ENCODE assay signal across 1 cellular context in genomic region chr11:16758382-16759024, GRCh38.
A peak's percentile ranks its signal among the peaks of the same experiment; 100 is the strongest.
TF ChIP-seq lines count a peak whose summit lies in the region.

No MANE protein-coding gene starts in this region.

TF ChIP-seq in HepG2, 621 proteins besides CTCF, POLR2A, EP300 and RAD21 (continued from another document):
- 0 out of 2 replicates have a peak, but pooled peaks have one; percentile 26 for TF ChIP-seq BRF2 (CRISPR knock-in tag; IDR thresholded peaks at IDR 0.05)
- no peak for TF ChIP-seq NCOA1 (CRISPR knock-in tag; IDR thresholded peaks at IDR 0.05)
- TF ChIP-seq STAT5B (CRISPR knock-in tag; IDR thresholded peaks at IDR 0.05): no peak
- TF ChIP-seq NCOA2 (CRISPR knock-in tag; IDR thresholded peaks at IDR 0.05): no peak
- TF ChIP-seq, protein P1, sequence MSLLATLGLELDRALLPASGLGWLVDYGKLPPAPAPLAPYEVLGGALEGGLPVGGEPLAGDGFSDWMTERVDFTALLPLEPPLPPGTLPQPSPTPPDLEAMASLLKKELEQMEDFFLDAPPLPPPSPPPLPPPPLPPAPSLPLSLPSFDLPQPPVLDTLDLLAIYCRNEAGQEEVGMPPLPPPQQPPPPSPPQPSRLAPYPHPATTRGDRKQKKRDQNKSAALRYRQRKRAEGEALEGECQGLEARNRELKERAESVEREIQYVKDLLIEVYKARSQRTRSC (CRISPR knock-in tag; IDR thresholded peaks at IDR 0.05; ENCODE audit: low read depth): no peak
- TF ChIP-seq POLR2AphosphoS2 (IDR thresholded peaks at IDR 0.05; ENCODE audit: low read depth, low read length): peak; percentile 55; the same call in 1 of the 2 replicates
- TF ChIP-seq ZFP62 (CRISPR knock-in tag; IDR thresholded peaks at IDR 0.05): no peak
- TF ChIP-seq, protein P2, sequence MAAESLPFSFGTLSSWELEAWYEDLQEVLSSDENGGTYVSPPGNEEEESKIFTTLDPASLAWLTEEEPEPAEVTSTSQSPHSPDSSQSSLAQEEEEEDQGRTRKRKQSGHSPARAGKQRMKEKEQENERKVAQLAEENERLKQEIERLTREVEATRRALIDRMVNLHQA (CRISPR knock-in tag; IDR thresholded peaks at IDR 0.05): no peak
- TF ChIP-seq, protein P3, sequence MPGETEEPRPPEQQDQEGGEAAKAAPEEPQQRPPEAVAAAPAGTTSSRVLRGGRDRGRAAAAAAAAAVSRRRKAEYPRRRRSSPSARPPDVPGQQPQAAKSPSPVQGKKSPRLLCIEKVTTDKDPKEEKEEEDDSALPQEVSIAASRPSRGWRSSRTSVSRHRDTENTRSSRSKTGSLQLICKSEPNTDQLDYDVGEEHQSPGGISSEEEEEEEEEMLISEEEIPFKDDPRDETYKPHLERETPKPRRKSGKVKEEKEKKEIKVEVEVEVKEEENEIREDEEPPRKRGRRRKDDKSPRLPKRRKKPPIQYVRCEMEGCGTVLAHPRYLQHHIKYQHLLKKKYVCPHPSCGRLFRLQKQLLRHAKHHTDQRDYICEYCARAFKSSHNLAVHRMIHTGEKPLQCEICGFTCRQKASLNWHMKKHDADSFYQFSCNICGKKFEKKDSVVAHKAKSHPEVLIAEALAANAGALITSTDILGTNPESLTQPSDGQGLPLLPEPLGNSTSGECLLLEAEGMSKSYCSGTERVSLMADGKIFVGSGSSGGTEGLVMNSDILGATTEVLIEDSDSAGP (CRISPR knock-in tag; IDR thresholded peaks at IDR 0.05; ENCODE audit: borderline replicate concordance): no peak
- no peak for TF ChIP-seq SMAD9 (CRISPR knock-in tag; IDR thresholded peaks at IDR 0.05)
- TF ChIP-seq POLR2AphosphoS5 (IDR thresholded peaks at IDR 0.05; ENCODE audit: low read depth, low read length): peak; percentile 56; the same call in 1 of the 2 replicates
- TF ChIP-seq ZNF660 (CRISPR knock-in tag; IDR thresholded peaks at IDR 0.05; ENCODE audit: borderline replicate concordance, low read depth): no peak
- peak; percentile 36; the same call in 1 of the 2 replicates for TF ChIP-seq ZNF460 (CRISPR knock-in tag; IDR thresholded peaks at IDR 0.05; ENCODE audit: borderline replicate concordance)
- TF ChIP-seq ZBTB46 (CRISPR knock-in tag; IDR thresholded peaks at IDR 0.05; ENCODE audit: borderline replicate concordance): no peak
- no peak for TF ChIP-seq U2AF1 (optimal IDR thresholded peaks at IDR 0.05; ENCODE audit: low read depth, low read length)
- no peak for TF ChIP-seq TRIM24 (CRISPR knock-in tag; IDR thresholded peaks at IDR 0.05)
- TF ChIP-seq SOX13 (IDR thresholded peaks at IDR 0.05): no peak
- no peak for TF ChIP-seq SOX13 (CRISPR knock-in tag; conservative IDR thresholded peaks at IDR 0.05 in 1 of 2, IDR thresholded peaks at IDR 0.05 in 1 of 2)
- peak; percentile 24 for TF ChIP-seq AGO2 (optimal IDR thresholded peaks at IDR 0.05; ENCODE audit: low read depth, low read length)
- TF ChIP-seq ZNF550 (CRISPR knock-in tag; IDR thresholded peaks at IDR 0.05; ENCODE audit: borderline replicate concordance): no peak
- TF ChIP-seq ZUFSP (CRISPR knock-in tag; IDR thresholded peaks at IDR 0.05; ENCODE audit: borderline replicate concordance): no peak
- no peak for TF ChIP-seq NFIC (IDR thresholded peaks at IDR 0.05; ENCODE audit: low read length)
- TF ChIP-seq, protein P4, sequence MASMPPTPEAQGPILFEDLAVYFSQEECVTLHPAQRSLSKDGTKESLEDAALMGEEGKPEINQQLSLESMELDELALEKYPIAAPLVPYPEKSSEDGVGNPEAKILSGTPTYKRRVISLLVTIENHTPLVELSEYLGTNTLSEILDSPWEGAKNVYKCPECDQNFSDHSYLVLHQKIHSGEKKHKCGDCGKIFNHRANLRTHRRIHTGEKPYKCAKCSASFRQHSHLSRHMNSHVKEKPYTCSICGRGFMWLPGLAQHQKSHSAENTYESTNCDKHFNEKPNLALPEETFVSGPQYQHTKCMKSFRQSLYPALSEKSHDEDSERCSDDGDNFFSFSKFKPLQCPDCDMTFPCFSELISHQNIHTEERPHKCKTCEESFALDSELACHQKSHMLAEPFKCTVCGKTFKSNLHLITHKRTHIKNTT (CRISPR knock-in tag; IDR thresholded peaks at IDR 0.05): no peak
